In the genomic region with DNA sequence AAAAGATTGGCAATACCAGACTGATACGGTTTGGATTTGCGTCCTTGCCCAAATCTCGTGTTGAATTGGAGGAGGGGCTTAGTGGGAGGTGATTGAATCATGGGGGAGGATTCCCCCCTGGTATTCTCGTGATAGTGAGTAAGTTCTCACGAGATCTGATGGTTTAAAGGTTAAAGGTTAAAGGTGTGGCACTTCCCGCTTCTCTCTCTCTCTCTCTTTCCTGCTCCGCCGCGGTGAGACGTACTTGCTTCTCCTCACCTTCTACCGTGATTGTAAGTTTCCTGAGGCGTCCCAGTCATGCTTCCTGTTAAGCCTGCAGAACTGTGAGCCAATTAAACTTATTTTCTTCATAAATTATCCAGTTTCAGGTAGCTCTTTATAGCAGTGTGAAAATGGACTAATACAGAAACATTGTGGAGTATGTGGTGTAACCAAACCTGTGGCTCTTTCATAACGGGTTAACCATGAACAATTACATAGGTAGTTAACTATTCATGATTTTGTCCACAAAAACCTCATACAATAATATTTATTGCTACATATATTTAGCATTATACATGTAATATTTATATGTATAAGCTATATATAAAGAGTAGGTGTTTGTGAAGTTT, we compare ENCODE assay signal across 21 cellular contexts.
"Had no signal": no experiment of that assay in that cellular context is flagged by ENCODE, and none has a peak within 500 bp of the region (broad histone marks: within the 10 kb centered on the region; RNA-seq: fewer than 3 reads in every experiment).

No MANE protein-coding gene starts in this region.

- H3K27ac ChIP-seq: KMS-11 had no signal

- DNase-seq: IMR-90, Kasumi-1, MM.1S, NCI-H1092 treated with DMSO at 0.1 percent for 48 hours, NCI-H1436, NCI-H187, NCI-H2029, NCI-H2081 treated with DMSO at 0.1 percent for 48 hours, NCI-H2171, NCI-H226, NCI-H446, NCI-H524, NCI-H526 treated with DMSO at 0.1 percent for 48 hours, NCI-H748 treated with DMSO at 0.1 percent for 48 hours, Right ventricle myocardium superior, RPMI8226, SK-N-SH, SW 1271 had no signal

- H3K9me3 ChIP-seq: SK-N-SH had no signal

- H3K4me2 ChIP-seq: KMS-11, SK-N-SH had no signal

- H3K9ac ChIP-seq: KMS-11, SK-N-SH had no signal

- FAIRE-seq: HepG2, RCC 7860 had no signal

- ATAC-seq: HepG2 had no signal
